ENCODE assay signal across 12 cellular contexts in genomic region chr5:180591249-180591887, GRCh38. TPM values are rescaled to one million over a fixed set of nuclear protein-coding genes. Genes with fewer than 3 reads are reported as not detected.
A peak's percentile ranks its signal among the peaks of the same experiment; 100 is the strongest.
DNase-seq lines count a peak whose midpoint lies in the region; ATAC-seq and TF ChIP-seq lines count a peak whose summit lies in the region.
"Had no signal": no experiment of that assay in that cellular context is flagged by ENCODE, and none has a peak within 500 bp of the region (broad histone marks: within the 10 kb centered on the region; RNA-seq: fewer than 3 reads in every experiment).

A gene with protein sequence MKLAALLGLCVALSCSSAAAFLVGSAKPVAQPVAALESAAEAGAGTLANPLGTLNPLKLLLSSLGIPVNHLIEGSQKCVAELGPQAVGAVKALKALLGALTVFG (minus strand): TSS chr5:180591499. CDS start chr5:180591462, 37 bp downstream.

- H3K36me3 ChIP-seq in heart right ventricle: no peaks in the 10 kb centered on the region
- no peaks in the 10 kb centered on the region for H3K36me3 ChIP-seq in prostate gland

- no peak for TF ChIP-seq POLR2A in NB4 (IDR thresholded peaks at IDR 0.05; ENCODE audit: extremely low read depth, insufficient read length)
- no peak for TF ChIP-seq POLR2A in prostate gland (IDR thresholded peaks at IDR 0.05)

- no peak within 1 kb of the TSS for H3K27ac Mint-ChIP-seq in natural killer cell treated with Interleukin-12 subunit alpha and Interleukin-12 subunit beta and Interleukin-15 and Interleukin-18, amount 100 ng/mL, for 72 hours
- H3K27ac Mint-ChIP-seq: activated naive CD4-positive, alpha-beta T cell treated with anti-CD3 and anti-CD28 coated beads, Interleukin-2, amount 50 U/mL, for 24 hours had no signal

- 3 to 5% methylated on average over 59 to 69 of the region's 69 CpGs for WGBS in heart right ventricle, 2 donors
- 7% methylated on average over 42 of the region's 69 CpGs for WGBS in prostate gland

- H3K27me3 Mint-ChIP-seq in natural killer cell treated with Interleukin-12 subunit alpha and Interleukin-12 subunit beta and Interleukin-15 and Interleukin-18, amount 100 ng/mL, for 72 hours: peaks cover 17 to 18% of the 10 kb centered on the region in 2 donors

- ATAC-seq in heart right ventricle (peak in 4 of 8 donors; percentile 36 to 46 (median 42)), HG02763 (IDR thresholded peaks at IDR 0.05; ENCODE audit: unreplicated experiment) (no peak)
- no peak for ATAC-seq in natural killer cell treated with Interleukin-12 subunit alpha and Interleukin-12 subunit beta and Interleukin-15 and Interleukin-18, amount 100 ng/mL, for 72 hours

- H3K27me3 ChIP-seq in heart right ventricle (peaks cover 9 to 60% (median 37%) of the 10 kb centered on the region in 7 donors), prostate gland (replicated peaks; ENCODE audit: insufficient read depth) (peaks cover 9% of the 10 kb centered on the region)

- H3K9me3 ChIP-seq in heart right ventricle (no peaks in the 10 kb centered on the region), prostate gland (no peaks in the 10 kb centered on the region)

- intact Hi-C loops in heart right ventricle (cut with DNase I): no loop called here
- intact Hi-C loops in prostate gland (cut with DNase I): no loop called here

- H3K4me1 Mint-ChIP-seq in natural killer cell treated with Interleukin-12 subunit alpha and Interleukin-12 subunit beta and Interleukin-15 and Interleukin-18, amount 100 ng/mL, for 72 hours (ENCODE audit: low read depth in 2 of 2): peaks cover 0 to 4% of the 10 kb centered on the region in 2 donors

- no peak for TF ChIP-seq CTCF in NB4 (IDR thresholded peaks at IDR 0.05; ENCODE audit: low read depth, low read length)
- TF ChIP-seq CTCF in heart right ventricle (IDR thresholded peaks at IDR 0.05): no peak
- no peak for TF ChIP-seq CTCF in prostate gland (IDR thresholded peaks at IDR 0.05)

- H3K9me3 Mint-ChIP-seq in natural killer cell treated with Interleukin-12 subunit alpha and Interleukin-12 subunit beta and Interleukin-15 and Interleukin-18, amount 100 ng/mL, for 72 hours: no peaks in the 10 kb centered on the region
- H3K9me3 Mint-ChIP-seq: activated naive CD4-positive, alpha-beta T cell treated with anti-CD3 and anti-CD28 coated beads, Interleukin-2, amount 50 U/mL, for 24 hours had no signal

- no peak within 1 kb of the TSS for H3K4me3 ChIP-seq in NB4 (ENCODE audit: low read depth, low read length)
- peak within 1 kb of the TSS; percentile 18 to 55 (median 38) for H3K4me3 ChIP-seq in heart right ventricle
- H3K4me3 ChIP-seq in prostate gland: peak within 1 kb of the TSS; percentile 8 to 24

- DNase-seq in Daoy (ENCODE audit: low read depth): peak; percentile 41
- DNase-seq in NB4 (ENCODE audit: low read depth): peak; percentile 77
- no peak for DNase-seq in heart right ventricle
- DNase-seq in prostate gland (ENCODE audit: low spot score): no peak
- DNase-seq in NCI-H2107 (lab: John Stamatoyannopoulos, UW): no peak
- no peak for DNase-seq in central memory CD4-positive, alpha-beta T cell
- DNase-seq in natural killer cell treated with Interleukin-12 subunit alpha and Interleukin-12 subunit beta and Interleukin-15 and Interleukin-18, amount 100 ng/mL, for 72 hours (ENCODE audit: low spot score): no peak
- DNase-seq: stimulated activated CD4-positive, alpha-beta T cell treated with anti-CD3 and anti-CD28 coated beads, Interleukin-2, amount 100 ng/mL, for 24 hours had no signal

- H3K4me3 Mint-ChIP-seq in natural killer cell treated with Interleukin-12 subunit alpha and Interleukin-12 subunit beta and Interleukin-15 and Interleukin-18, amount 100 ng/mL, for 72 hours: no peak within 1 kb of the TSS
- H3K4me3 Mint-ChIP-seq: activated naive CD4-positive, alpha-beta T cell treated with anti-CD3 and anti-CD28 coated beads, Interleukin-2, amount 50 U/mL, for 24 hours had no signal

- H3K27ac ChIP-seq in heart right ventricle (no peak within 1 kb of the TSS), prostate gland (no peak within 1 kb of the TSS)

- H3K4me1 ChIP-seq in heart right ventricle (peaks cover 0 to 23% (median 18%) of the 10 kb centered on the region in 9 donors), prostate gland (replicated peaks) (peaks cover 16% of the 10 kb centered on the region)

- H3K36me3 Mint-ChIP-seq in natural killer cell treated with Interleukin-12 subunit alpha and Interleukin-12 subunit beta and Interleukin-15 and Interleukin-18, amount 100 ng/mL, for 72 hours: peaks cover 5% of the 10 kb centered on the region
- H3K36me3 Mint-ChIP-seq: activated naive CD4-positive, alpha-beta T cell treated with anti-CD3 and anti-CD28 coated beads, Interleukin-2, amount 50 U/mL, for 24 hours had no signal

RNA-seq across cellular contexts. Expression of the gene that starts here (rescaled TPM):
- not detected in 2 replicates for total RNA-seq in Daoy (2014; rRNA removed; shearing (Covaris generic))
- under 1 TPM in 3 of 10 donors, not detected in 7; 0.49 to 0.59 (median 0.53) TPM for total RNA-seq in heart right ventricle
- polyA plus RNA-seq in heart right ventricle: under 1 TPM; 0.38 to 0.88 TPM
- 100 to 1,000 TPM in 1 of 2 donors, 10 to 100 TPM in 1; 32.2 to 412 TPM for total RNA-seq in prostate gland
- not detected for total RNA-seq in natural killer cell treated with Interleukin-12 subunit alpha and Interleukin-12 subunit beta and Interleukin-15 and Interleukin-18, amount 100 ng/mL, for 72 hours
- total RNA-seq: LHCN-M2; T-helper 2 cell treated with Interferon-gamma antibody and Interleukin-4, amounts not matched to agents 100 ng/mL and 5 ng/mL, for 36 hours had no signal

Comparison
In these comparisons a context has a peak if more than half of its experiments do, and no peak if none do; other contexts are left out.
1. RNA of the gene that starts here (total RNA-seq): 32.2 to 412 TPM in prostate gland; 0.49 to 0.59 TPM in heart right ventricle, not detected in Daoy and not detected in natural killer cell treated with Interleukin-12 subunit alpha and Interleukin-12 subunit beta and Interleukin-15 and Interleukin-18, amount 100 ng/mL, for 72 hours; every median in the first group is over 10 times any median in the second.
2. Peak in DNase-seq in Daoy; RNA of the gene not detected or under 1 TPM.